Comparison of ENCODE assay signal across 1 cellular context in the genomic region with DNA sequence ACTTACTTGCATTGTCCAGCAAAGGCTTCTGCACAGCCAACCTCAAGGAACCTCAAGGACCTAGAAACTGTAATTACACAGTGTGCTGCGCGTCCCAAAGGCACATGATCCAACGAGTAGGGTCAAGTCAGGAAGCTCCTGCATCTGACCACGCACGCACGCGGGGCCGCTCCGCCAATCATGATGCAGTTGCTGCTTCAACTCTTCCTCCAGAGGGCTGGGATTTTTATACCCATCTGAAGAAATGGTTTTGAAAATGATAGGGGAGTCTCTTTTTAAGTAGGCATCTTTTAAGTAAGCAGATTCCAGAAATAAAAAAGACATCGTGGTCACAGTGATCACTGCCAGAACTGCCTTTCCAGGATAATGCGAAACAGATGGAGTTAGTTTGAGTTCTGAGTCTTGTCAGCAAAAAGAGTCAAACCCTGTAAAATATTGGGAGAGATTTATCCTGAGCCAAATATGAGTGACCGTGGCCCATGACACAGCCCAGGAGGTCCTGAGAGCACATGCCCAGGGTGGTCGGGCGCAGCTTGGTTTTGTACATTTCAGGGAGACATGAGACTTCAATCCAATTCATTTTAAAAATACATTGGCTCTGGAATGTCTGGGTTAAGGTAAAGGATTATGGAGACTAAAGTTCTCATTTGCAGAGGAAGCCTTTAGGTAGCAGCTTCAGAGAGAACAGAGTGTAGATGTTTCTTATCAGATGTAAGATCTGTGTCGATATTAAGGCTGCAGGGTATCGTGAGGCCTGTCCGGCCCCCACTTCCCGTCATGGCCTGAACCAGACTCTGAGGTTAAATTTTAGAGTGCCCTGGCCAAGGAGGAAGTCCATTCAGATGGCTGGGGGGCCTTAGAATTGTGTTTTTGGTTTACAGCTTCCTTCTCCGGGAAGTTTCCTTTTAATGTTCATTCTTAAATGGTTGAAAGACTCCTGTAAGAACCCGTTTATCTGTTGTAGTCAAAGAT.
TF ChIP-seq lines count a peak whose summit lies in the region.

No MANE protein-coding gene starts in this region.

TF ChIP-seq in IMR-90, 13 proteins besides CTCF, POLR2A, EP300 and RAD21:
- TF ChIP-seq MXI1 (IDR thresholded peaks at IDR 0.05; ENCODE audit: borderline replicate concordance, low read depth, low read length) (no peak), MAZ (IDR thresholded peaks at IDR 0.05; ENCODE audit: borderline replicate concordance, low read depth, low read length) (no peak), RCOR1 (IDR thresholded peaks at IDR 0.05; ENCODE audit: insufficient replicate concordance, low read length) (no peak), BHLHE40 (IDR thresholded peaks at IDR 0.05; ENCODE audit: low read depth, low read length) (no peak), MAFK (IDR thresholded peaks at IDR 0.05; ENCODE audit: low read depth, low read length) (no peak), FOS (IDR thresholded peaks at IDR 0.05; ENCODE audit: low read depth, low read length) (no peak), RFX5 (IDR thresholded peaks at IDR 0.05; ENCODE audit: low read depth, low read length) (no peak), CHD1 (IDR thresholded peaks at IDR 0.05; ENCODE audit: low read depth, low read length) (no peak), NFE2L2 (IDR thresholded peaks at IDR 0.05; ENCODE audit: low read depth, low read length) (no peak), CEBPB (IDR thresholded peaks at IDR 0.05; ENCODE audit: low read depth, low read length) (no peak), SMC3 (IDR thresholded peaks at IDR 0.05; ENCODE audit: low read depth, low read length) (no peak)
- TF ChIP-seq, protein P1, sequence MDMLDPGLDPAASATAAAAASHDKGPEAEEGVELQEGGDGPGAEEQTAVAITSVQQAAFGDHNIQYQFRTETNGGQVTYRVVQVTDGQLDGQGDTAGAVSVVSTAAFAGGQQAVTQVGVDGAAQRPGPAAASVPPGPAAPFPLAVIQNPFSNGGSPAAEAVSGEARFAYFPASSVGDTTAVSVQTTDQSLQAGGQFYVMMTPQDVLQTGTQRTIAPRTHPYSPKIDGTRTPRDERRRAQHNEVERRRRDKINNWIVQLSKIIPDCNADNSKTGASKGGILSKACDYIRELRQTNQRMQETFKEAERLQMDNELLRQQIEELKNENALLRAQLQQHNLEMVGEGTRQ (IDR thresholded peaks at IDR 0.05; ENCODE audit: low read depth, low read length): no peak
- TF ChIP-seq, protein P2, sequence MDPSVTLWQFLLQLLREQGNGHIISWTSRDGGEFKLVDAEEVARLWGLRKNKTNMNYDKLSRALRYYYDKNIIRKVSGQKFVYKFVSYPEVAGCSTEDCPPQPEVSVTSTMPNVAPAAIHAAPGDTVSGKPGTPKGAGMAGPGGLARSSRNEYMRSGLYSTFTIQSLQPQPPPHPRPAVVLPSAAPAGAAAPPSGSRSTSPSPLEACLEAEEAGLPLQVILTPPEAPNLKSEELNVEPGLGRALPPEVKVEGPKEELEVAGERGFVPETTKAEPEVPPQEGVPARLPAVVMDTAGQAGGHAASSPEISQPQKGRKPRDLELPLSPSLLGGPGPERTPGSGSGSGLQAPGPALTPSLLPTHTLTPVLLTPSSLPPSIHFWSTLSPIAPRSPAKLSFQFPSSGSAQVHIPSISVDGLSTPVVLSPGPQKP (IDR thresholded peaks at IDR 0.05; ENCODE audit: borderline replicate concordance, low read depth, low read length): no peak
